In genomic region chr19:4909897-4910593, GRCh38 we compare ENCODE assay signal across 8 cellular contexts. TPM values are rescaled to one million over a fixed set of nuclear protein-coding genes. Genes with fewer than 3 reads are reported as not detected.
DNase-seq lines count a peak whose midpoint lies in the region; ATAC-seq and TF ChIP-seq lines count a peak whose summit lies in the region.

No MANE protein-coding gene starts in this region.

- peaks cover 34% of the 10 kb centered on the region for H3K36me3 Mint-ChIP-seq in Caco-2 (ENCODE audit: insufficient read depth, unreplicated experiment)
- peaks cover 12% of the 10 kb centered on the region for H3K36me3 Mint-ChIP-seq in activated T-cell treated with anti-CD3 and anti-CD28 coated beads, Interleukin-2, amount 50 U/mL, for 4 hours (ENCODE audit: insufficient read depth)

- peak overlapping the region; percentile 100 for H3K4me2 ChIP-seq in Karpas-422 (ENCODE audit: low read depth, low read length, poor library complexity, severe bottlenecking)

- H3K9ac ChIP-seq in Karpas-422 (ENCODE audit: low read length): peak overlapping the region; percentile 93

- peaks cover 49% of the 10 kb centered on the region for H3K79me2 ChIP-seq in Karpas-422 (ENCODE audit: low read length)

- POLR2A ChIA-PET in Caco-2 (lab: Charles Lee): no interaction called here

- intact Hi-C loops in Caco-2 (cut with micrococcal nuclease; ENCODE audit: unreplicated experiment): no loop called here
- intact Hi-C loops in esophagus muscularis mucosa (cut with DNase I): loop anchor here (2.0 to 5.0 kb wide), 2 partner anchors 37 to 98 kb away; no protein-coding TSS in a partner anchor

- DNase-seq in Caco-2 (peak; percentile 91 to 92), Karpas-422 (peak; percentile 99), esophagus muscularis mucosa (ENCODE audit: extremely low spot score) (peak; percentile 98)
- peak; percentile 90 for DNase-seq in activated T-cell treated with anti-CD3 and anti-CD28 coated beads, Interleukin-2, amount 50 U/mL, for 4 hours
- DNase-seq in stimulated activated CD8-positive, alpha-beta memory T cell treated with anti-CD3 and anti-CD28 coated beads, Interleukin-4, amount 100 ng/mL, for 48 hours: peak; percentile 95

- CTCF ChIA-PET in Caco-2 (lab: Charles Lee): interaction anchor here (0.7 kb wide), 1 partner anchor 121 kb away, joined by 4 read pairs; no protein-coding TSS in a partner anchor

- peak overlapping the region; percentile 84 for H3K4me3 ChIP-seq in Caco-2 (ENCODE audit: low read depth, low read length)
- H3K4me3 ChIP-seq in Karpas-422 (ENCODE audit: low read length): peak overlapping the region; percentile 98
- H3K4me3 ChIP-seq in esophagus muscularis mucosa: peak overlapping the region; percentile 62 to 93 (median 72)
- peak overlapping the region; percentile 67 to 74 for H3K4me3 ChIP-seq in muscle layer of duodenum (ENCODE audit: low read depth in 1 of 2, low read length in 2 of 2)

- peak overlapping the region; percentile 42 for H3K27ac Mint-ChIP-seq in Caco-2 (ENCODE audit: unreplicated experiment)

- no peak for TF ChIP-seq EP300 in esophagus muscularis mucosa (IDR thresholded peaks at IDR 0.05)

- H3K27me3 ChIP-seq in Caco-2 (replicated peaks; ENCODE audit: control insufficient read depth, insufficient read depth, low read length): no peaks in the 10 kb centered on the region
- H3K27me3 ChIP-seq in Karpas-422 (ENCODE audit: low read length): no peaks in the 10 kb centered on the region
- H3K27me3 ChIP-seq in esophagus muscularis mucosa: peaks cover 0 to 24% (median 8%) of the 10 kb centered on the region in 4 donors
- no peaks in the 10 kb centered on the region for H3K27me3 ChIP-seq in muscle layer of duodenum (ENCODE audit: low read depth, low read length)

- BruUV-seq in Caco-2 (replicated peaks; lab: Mats Ljungman, UMichigan): no TSS peak

- H2AFZ ChIP-seq in Karpas-422 (ENCODE audit: low read length): peak overlapping the region; percentile 75; the same call in 1 of the 2 replicates

- H3K4me3 Mint-ChIP-seq in Caco-2 (ENCODE audit: unreplicated experiment): peak overlapping the region; percentile 76
- peak overlapping the region; percentile 82 for H3K4me3 Mint-ChIP-seq in activated T-cell treated with anti-CD3 and anti-CD28 coated beads, Interleukin-2, amount 50 U/mL, for 4 hours

- TF ChIP-seq CTCF in Caco-2 (IDR thresholded peaks at IDR 0.05; ENCODE audit: insufficient read depth in 1 of 2, low read depth in 1 of 2, low read length in 1 of 2, severe bottlenecking in 1 of 2, unreplicated experiment in 1 of 2) (no peak), esophagus muscularis mucosa (IDR thresholded peaks at IDR 0.05) (no peak)

- 4% methylated on average over 22 of the region's 85 CpGs for WGBS in esophagus muscularis mucosa

- H3K27me3 Mint-ChIP-seq in Caco-2 (ENCODE audit: insufficient read depth, unreplicated experiment): no peaks in the 10 kb centered on the region
- H3K27me3 Mint-ChIP-seq in activated T-cell treated with anti-CD3 and anti-CD28 coated beads, Interleukin-2, amount 50 U/mL, for 4 hours (ENCODE audit: low read depth): no peaks in the 10 kb centered on the region

- H3K4me1 ChIP-seq in Caco-2 (peaks cover 20% of the 10 kb centered on the region), Karpas-422 (ENCODE audit: low read length) (peaks cover 28% of the 10 kb centered on the region), esophagus muscularis mucosa (peaks cover 17 to 34% (median 32%) of the 10 kb centered on the region in 4 donors), muscle layer of duodenum (ENCODE audit: control insufficient read depth in 1 of 2, insufficient read depth in 2 of 2, low read length in 2 of 2) (peaks cover 9 to 27% of the 10 kb centered on the region in 2 donors)

- H3K4me1 Mint-ChIP-seq in Caco-2 (ENCODE audit: low read depth, unreplicated experiment): peaks cover 20% of the 10 kb centered on the region
- H3K4me1 Mint-ChIP-seq in activated T-cell treated with anti-CD3 and anti-CD28 coated beads, Interleukin-2, amount 50 U/mL, for 4 hours (ENCODE audit: low read depth): peaks cover 57% of the 10 kb centered on the region

- H3K9me2 ChIP-seq in Karpas-422 (replicated peaks; ENCODE audit: insufficient read depth, low read length): no peaks in the 10 kb centered on the region

- H3K27ac ChIP-seq in Karpas-422 (ENCODE audit: low read length): peak overlapping the region; percentile 70
- H3K27ac ChIP-seq in esophagus muscularis mucosa (replicated peaks in 1 of 4): no peak overlapping the region
- H3K27ac ChIP-seq in muscle layer of duodenum (ENCODE audit: low read length): no peak overlapping the region

- H3K36me3 ChIP-seq in Caco-2 (ENCODE audit: control insufficient read depth, insufficient read depth, low read length) (no peaks in the 10 kb centered on the region), Karpas-422 (ENCODE audit: insufficient read depth, low read length) (peaks cover 22% of the 10 kb centered on the region), esophagus muscularis mucosa (no peaks in the 10 kb centered on the region), muscle layer of duodenum (ENCODE audit: control insufficient read depth in 1 of 2, insufficient read depth in 2 of 2, low read length in 2 of 2) (no peaks in the 10 kb centered on the region)

- H3K9me3 ChIP-seq in Caco-2 (no peaks in the 10 kb centered on the region), Karpas-422 (ENCODE audit: low read length) (no peaks in the 10 kb centered on the region), esophagus muscularis mucosa (no peaks in the 10 kb centered on the region), muscle layer of duodenum (ENCODE audit: control insufficient read depth in 1 of 2, low read length in 2 of 2) (no peaks in the 10 kb centered on the region)

- peak; percentile 64 for ATAC-seq in GM21717 (IDR thresholded peaks at IDR 0.05; ENCODE audit: unreplicated experiment)
- ATAC-seq in activated T-cell treated with anti-CD3 and anti-CD28 coated beads, Interleukin-2, amount 50 U/mL, for 4 hours: peak; percentile 73 to 79

- no peaks in the 10 kb centered on the region for H4K20me1 ChIP-seq in Karpas-422 (ENCODE audit: insufficient read depth, low read depth, low read length)

- H3K9me3 Mint-ChIP-seq in Caco-2 (ENCODE audit: unreplicated experiment): no peaks in the 10 kb centered on the region
- no peaks in the 10 kb centered on the region for H3K9me3 Mint-ChIP-seq in activated T-cell treated with anti-CD3 and anti-CD28 coated beads, Interleukin-2, amount 50 U/mL, for 4 hours

- no peak for TF ChIP-seq POLR2A in esophagus muscularis mucosa (IDR thresholded peaks at IDR 0.05; ENCODE audit: low read depth)

TF ChIP-seq in PFSK-1, 5 proteins besides CTCF, POLR2A, EP300 and RAD21 (continues in another document):
- TF ChIP-seq TAF1 (IDR thresholded peaks at IDR 0.05; ENCODE audit: borderline replicate concordance, insufficient read depth, low read length) (no peak), POLR2AphosphoS5 (IDR thresholded peaks at IDR 0.05; ENCODE audit: low read depth, low read length) (peak; percentile 15; the same call in 1 of the 2 replicates), REST (IDR thresholded peaks at IDR 0.05; ENCODE audit: insufficient read depth in 1 of 2, low read depth in 2 of 2, low read length in 2 of 2) (no peak)

RNA-seq across cellular contexts. Expression of gene UHRF1, which starts 0.7 kb away (rescaled TPM):
- total RNA-seq in Caco-2 (2022): 47.6 and 54.6 TPM in 2 replicates
- total RNA-seq in Karpas-422 (2014; rRNA removed; shearing (Covaris generic); ENCODE audit: low replicate concordance): 13.6 and 28.5 TPM in 2 replicates
- 24.7 TPM for polyA plus RNA-seq in PFSK-1 (2012; ENCODE audit: insufficient read length, low read depth)
- 100 to 1,000 TPM; 148 to 221 (median 173) TPM for total RNA-seq in activated T-cell treated with anti-CD3 and anti-CD28 coated beads, Interleukin-2, amount 50 U/mL, for 4 hours
- 1 to 10 TPM in 1 of 4 donors, under 1 TPM in 3; 0.33 to 1.2 (median 0.64) TPM for total RNA-seq in esophagus muscularis mucosa

RNA-seq across cellular contexts. Expression of gene ARRDC5, which starts 7.3 kb away (rescaled TPM):
- not detected in 2 replicates for total RNA-seq in Caco-2 (2022)
- not detected in 2 replicates for total RNA-seq in Karpas-422 (2014; rRNA removed; shearing (Covaris generic); ENCODE audit: low replicate concordance)
- not detected for polyA plus RNA-seq in PFSK-1 (2012; ENCODE audit: insufficient read length, low read depth)
- under 1 TPM in 2 of 3 donors, not detected in 1; 0.32 to 0.41 TPM for total RNA-seq in activated T-cell treated with anti-CD3 and anti-CD28 coated beads, Interleukin-2, amount 50 U/mL, for 4 hours
- total RNA-seq in esophagus muscularis mucosa: under 1 TPM in 1 of 4 donors, not detected in 3; 0.26 TPM

RNA-seq across cellular contexts. Expression of gene PLIN3, which starts 42.6 kb away (rescaled TPM):
- total RNA-seq in Caco-2 (2022): 60.2 and 63.8 TPM in 2 replicates
- 28.7 and 68.1 TPM in 2 replicates for total RNA-seq in Karpas-422 (2014; rRNA removed; shearing (Covaris generic); ENCODE audit: low replicate concordance)
- polyA plus RNA-seq in PFSK-1 (2012; ENCODE audit: insufficient read length, low read depth): 76.0 TPM
- 10 to 100 TPM; 15.8 to 20.6 (median 19.8) TPM for total RNA-seq in activated T-cell treated with anti-CD3 and anti-CD28 coated beads, Interleukin-2, amount 50 U/mL, for 4 hours
- 10 to 100 TPM; 15.4 to 69.0 (median 51.1) TPM for total RNA-seq in esophagus muscularis mucosa

RNA-seq across cellular contexts. Expression of gene KDM4B, which starts 58.9 kb away (rescaled TPM):
- total RNA-seq in Caco-2 (2022): 27.4 and 30.9 TPM in 2 replicates
- 50.8 and 59.7 TPM in 2 replicates for total RNA-seq in Karpas-422 (2014; rRNA removed; shearing (Covaris generic); ENCODE audit: low replicate concordance)
- 19.7 TPM for polyA plus RNA-seq in PFSK-1 (2012; ENCODE audit: insufficient read length, low read depth)
- 10 to 100 TPM; 13.3 to 18.1 (median 16.7) TPM for total RNA-seq in activated T-cell treated with anti-CD3 and anti-CD28 coated beads, Interleukin-2, amount 50 U/mL, for 4 hours
- 10 to 100 TPM; 26.0 to 51.2 (median 34.2) TPM for total RNA-seq in esophagus muscularis mucosa
